Comparison of ENCODE assay signal across 1 cellular context in the genomic region with DNA sequence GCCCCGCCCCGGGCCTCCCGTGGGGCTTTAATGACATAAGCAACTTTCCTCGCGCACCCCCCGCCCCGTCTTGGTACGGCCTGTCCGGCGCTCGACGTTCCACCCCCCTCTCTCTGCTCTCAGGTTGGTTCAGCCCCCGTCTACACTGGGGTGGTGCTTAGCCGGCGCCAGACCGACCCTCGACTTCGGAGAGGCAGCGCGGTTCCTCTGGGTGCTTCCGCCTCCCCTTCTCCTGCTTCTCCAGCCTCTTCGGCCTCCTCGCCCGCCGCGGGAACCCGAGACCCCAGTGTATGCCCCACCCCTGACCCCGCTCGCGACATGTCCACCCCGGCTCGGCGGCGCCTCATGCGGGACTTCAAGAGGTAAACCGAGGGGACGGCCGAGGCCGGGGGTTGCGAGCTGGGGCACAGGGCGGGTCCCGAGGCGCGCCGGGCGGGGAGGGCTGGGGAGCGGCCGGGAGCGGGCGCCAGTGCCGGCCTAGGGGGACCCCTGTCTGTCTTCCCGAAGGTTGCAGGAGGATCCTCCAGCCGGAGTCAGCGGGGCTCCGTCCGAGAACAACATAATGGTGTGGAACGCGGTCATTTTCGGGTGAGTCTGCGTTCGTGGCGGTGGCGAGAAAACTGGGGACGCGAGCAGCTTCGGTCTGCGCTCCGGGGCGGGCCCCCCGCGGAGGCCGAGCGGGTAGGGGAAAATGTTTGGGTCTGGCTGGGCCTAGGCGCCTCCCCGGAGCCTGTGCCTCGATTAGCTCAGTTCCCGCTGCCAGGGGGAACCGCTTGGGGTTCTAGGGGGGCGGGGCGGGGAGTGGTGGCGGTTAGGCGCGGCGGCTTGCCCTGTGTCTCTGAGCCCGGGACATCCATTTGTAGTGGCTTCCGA.
A peak's percentile ranks its signal among the peaks of the same experiment; 100 is the strongest.
TF ChIP-seq lines count a peak whose summit lies in the region.

Gene UBE2A, plus strand, starts transcription at position 170 of the 873 bp plus-strand sequence. Its CDS starts 149 bp downstream, at position 319.

TF ChIP-seq in GM12878, 131 proteins besides CTCF, POLR2A, EP300 and RAD21 (continued from another document and continues in another):
- TF ChIP-seq, protein P1, sequence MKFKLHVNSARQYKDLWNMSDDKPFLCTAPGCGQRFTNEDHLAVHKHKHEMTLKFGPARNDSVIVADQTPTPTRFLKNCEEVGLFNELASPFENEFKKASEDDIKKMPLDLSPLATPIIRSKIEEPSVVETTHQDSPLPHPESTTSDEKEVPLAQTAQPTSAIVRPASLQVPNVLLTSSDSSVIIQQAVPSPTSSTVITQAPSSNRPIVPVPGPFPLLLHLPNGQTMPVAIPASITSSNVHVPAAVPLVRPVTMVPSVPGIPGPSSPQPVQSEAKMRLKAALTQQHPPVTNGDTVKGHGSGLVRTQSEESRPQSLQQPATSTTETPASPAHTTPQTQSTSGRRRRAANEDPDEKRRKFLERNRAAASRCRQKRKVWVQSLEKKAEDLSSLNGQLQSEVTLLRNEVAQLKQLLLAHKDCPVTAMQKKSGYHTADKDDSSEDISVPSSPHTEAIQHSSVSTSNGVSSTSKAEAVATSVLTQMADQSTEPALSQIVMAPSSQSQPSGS (IDR thresholded peaks at IDR 0.05; ENCODE audit: low read length): peak; percentile 77
- TF ChIP-seq KDM1A (IDR thresholded peaks at IDR 0.05; ENCODE audit: borderline replicate concordance) (no peak), BCLAF1 (IDR thresholded peaks at IDR 0.05) (peak; percentile 86), ZBTB40 (IDR thresholded peaks at IDR 0.05; ENCODE audit: borderline replicate concordance) (no peak), ZSCAN29 (IDR thresholded peaks at IDR 0.05) (no peak), ESRRA (IDR thresholded peaks at IDR 0.05; ENCODE audit: low read length) (no peak), JUND (IDR thresholded peaks at IDR 0.05; ENCODE audit: low read depth, low read length) (peak; percentile 98), NFIC (IDR thresholded peaks at IDR 0.05; ENCODE audit: low read depth, low read length) (no peak), EED (IDR thresholded peaks at IDR 0.05; ENCODE audit: low read depth) (no peak), JUNB (IDR thresholded peaks at IDR 0.05) (no peak), SMAD5 (IDR thresholded peaks at IDR 0.05; ENCODE audit: low read depth) (peak; percentile 71; the same call in 1 of the 2 replicates), HDAC6 (IDR thresholded peaks at IDR 0.05; ENCODE audit: unreplicated experiment) (no peak), ETV6 (conservative IDR thresholded peaks at IDR 0.05 in 1 of 2, IDR thresholded peaks at IDR 0.05 in 1 of 2; ENCODE audit: borderline replicate concordance in 1 of 2, low read depth in 1 of 2) (no peak), IRF5 (IDR thresholded peaks at IDR 0.05; ENCODE audit: borderline replicate concordance) (no peak), E4F1 (IDR thresholded peaks at IDR 0.05; ENCODE audit: borderline replicate concordance, partially characterized antibody) (no peak), SMAD1 (IDR thresholded peaks at IDR 0.05; ENCODE audit: low read depth, partially characterized antibody) (no peak), MYC (IDR thresholded peaks at IDR 0.05; ENCODE audit: insufficient read depth, insufficient read length, insufficient replicate concordance, low read length, severe bottlenecking) (no peak), EGR1 (IDR thresholded peaks at IDR 0.05; ENCODE audit: borderline replicate concordance in 1 of 2, low read depth in 2 of 2, low read length in 2 of 2) (no peak), RELB (IDR thresholded peaks at IDR 0.05; ENCODE audit: low read depth) (no peak), MEF2A (IDR thresholded peaks at IDR 0.05; ENCODE audit: insufficient read depth, low read depth, low read length) (0 out of 2 replicates have a peak, but pooled peaks have one; percentile 32), BHLHE40 (IDR thresholded peaks at IDR 0.05; ENCODE audit: borderline replicate concordance in 1 of 2, low read depth in 2 of 2, low read length in 1 of 2) (peak; percentile 91 to 95), BACH1 (IDR thresholded peaks at IDR 0.05; ENCODE audit: borderline replicate concordance) (peak; percentile 39; the same call in 1 of the 2 replicates), TAF1 (IDR thresholded peaks at IDR 0.05; ENCODE audit: borderline replicate concordance, low read depth, low read length) (peak; percentile 97), HDAC2 (IDR thresholded peaks at IDR 0.05) (no peak), SMARCA5 (IDR thresholded peaks at IDR 0.05) (no peak)
- TF ChIP-seq, protein P2, sequence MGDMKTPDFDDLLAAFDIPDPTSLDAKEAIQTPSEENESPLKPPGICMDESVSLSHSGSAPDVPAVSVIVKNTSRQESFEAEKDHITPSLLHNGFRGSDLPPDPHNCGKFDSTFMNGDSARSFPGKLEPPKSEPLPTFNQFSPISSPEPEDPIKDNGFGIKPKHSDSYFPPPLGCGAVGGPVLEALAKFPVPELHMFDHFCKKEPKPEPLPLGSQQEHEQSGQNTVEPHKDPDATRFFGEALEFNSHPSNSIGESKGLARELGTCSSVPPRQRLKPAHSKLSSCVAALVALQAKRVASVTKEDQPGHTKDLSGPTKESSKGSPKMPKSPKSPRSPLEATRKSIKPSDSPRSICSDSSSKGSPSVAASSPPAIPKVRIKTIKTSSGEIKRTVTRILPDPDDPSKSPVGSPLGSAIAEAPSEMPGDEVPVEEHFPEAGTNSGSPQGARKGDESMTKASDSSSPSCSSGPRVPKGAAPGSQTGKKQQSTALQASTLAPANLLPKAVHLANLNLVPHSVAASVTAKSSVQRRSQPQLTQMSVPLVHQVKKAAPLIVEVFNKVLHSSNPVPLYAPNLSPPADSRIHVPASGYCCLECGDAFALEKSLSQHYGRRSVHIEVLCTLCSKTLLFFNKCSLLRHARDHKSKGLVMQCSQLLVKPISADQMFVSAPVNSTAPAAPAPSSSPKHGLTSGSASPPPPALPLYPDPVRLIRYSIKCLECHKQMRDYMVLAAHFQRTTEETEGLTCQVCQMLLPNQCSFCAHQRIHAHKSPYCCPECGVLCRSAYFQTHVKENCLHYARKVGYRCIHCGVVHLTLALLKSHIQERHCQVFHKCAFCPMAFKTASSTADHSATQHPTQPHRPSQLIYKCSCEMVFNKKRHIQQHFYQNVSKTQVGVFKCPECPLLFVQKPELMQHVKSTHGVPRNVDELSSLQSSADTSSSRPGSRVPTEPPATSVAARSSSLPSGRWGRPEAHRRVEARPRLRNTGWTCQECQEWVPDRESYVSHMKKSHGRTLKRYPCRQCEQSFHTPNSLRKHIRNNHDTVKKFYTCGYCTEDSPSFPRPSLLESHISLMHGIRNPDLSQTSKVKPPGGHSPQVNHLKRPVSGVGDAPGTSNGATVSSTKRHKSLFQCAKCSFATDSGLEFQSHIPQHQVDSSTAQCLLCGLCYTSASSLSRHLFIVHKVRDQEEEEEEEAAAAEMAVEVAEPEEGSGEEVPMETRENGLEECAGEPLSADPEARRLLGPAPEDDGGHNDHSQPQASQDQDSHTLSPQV (IDR thresholded peaks at IDR 0.05): no peak
- TF ChIP-seq, protein P3, sequence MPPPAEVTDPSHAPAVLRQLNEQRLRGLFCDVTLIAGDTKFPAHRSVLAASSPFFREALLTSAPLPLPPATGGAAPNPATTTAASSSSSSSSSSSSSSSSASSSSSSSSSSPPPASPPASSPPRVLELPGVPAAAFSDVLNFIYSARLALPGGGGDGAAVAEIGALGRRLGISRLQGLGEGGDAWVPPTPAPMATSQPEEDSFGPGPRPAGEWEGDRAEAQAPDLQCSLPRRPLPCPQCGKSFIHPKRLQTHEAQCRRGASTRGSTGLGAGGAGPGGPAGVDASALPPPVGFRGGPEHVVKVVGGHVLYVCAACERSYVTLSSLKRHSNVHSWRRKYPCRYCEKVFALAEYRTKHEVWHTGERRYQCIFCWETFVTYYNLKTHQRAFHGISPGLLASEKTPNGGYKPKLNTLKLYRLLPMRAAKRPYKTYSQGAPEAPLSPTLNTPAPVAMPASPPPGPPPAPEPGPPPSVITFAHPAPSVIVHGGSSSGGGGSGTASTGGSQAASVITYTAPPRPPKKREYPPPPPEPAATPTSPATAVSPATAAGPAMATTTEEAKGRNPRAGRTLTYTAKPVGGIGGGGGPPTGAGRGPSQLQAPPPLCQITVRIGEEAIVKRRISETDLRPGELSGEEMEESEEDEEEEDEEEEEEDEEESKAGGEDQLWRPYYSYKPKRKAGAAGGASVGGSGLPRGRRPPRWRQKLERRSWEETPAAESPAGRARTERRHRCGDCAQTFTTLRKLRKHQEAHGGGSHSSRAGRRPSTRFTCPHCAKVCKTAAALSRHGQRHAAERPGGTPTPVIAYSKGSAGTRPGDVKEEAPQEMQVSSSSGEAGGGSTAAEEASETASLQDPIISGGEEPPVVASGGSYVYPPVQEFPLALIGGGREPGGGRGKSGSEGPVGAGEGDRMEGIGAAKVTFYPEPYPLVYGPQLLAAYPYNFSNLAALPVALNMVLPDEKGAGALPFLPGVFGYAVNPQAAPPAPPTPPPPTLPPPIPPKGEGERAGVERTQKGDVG (CRISPR knock-in tag; IDR thresholded peaks at IDR 0.05): no peak
